23 cellular contexts compared by ENCODE assay signal in the genomic region with DNA sequence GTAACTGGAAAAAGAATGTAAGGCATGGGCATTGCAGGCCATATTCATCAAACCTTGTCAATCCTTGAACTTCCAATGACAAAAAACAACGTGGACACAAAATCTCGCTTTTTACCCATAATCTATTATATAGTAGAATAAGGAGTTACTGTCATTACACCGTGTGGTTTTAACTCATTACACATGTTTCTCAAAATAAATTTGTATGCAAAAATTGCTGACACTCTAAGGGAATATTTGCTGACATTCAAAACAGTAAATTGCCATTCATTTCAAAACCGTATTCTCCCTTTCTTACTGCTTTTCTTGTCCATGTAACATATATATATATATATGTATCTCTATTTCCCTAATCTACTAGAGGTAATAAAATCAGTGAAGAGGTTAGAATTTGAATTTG.
"Had no signal": no experiment of that assay in that cellular context is flagged by ENCODE, and none has a peak within 500 bp of the region (broad histone marks: within the 10 kb centered on the region; RNA-seq: fewer than 3 reads in every experiment).

No MANE protein-coding gene starts in this region.

- DNase-seq: Kasumi-1, MM.1S, NCI-H1092 treated with DMSO at 0.1 percent for 48 hours, NCI-H1436, NCI-H187, NCI-H2029, NCI-H2081 treated with DMSO at 0.1 percent for 48 hours, NCI-H2171, NCI-H226, NCI-H510A, NCI-H69, NCI-H774, Right ventricle myocardium superior, RPMI8226, SIG-M5, SK-N-SH, SW 1271, T-cell had no signal

- H3K36me3 ChIP-seq: SJSA1 had no signal

- H3K9me3 ChIP-seq: SJSA1, SK-N-SH had no signal

- H3K27ac ChIP-seq: HL-60, KMS-11, SJSA1 had no signal

- H3K4me3 ChIP-seq: SJSA1 had no signal

- ATAC-seq: T-cell had no signal

- H3K4me1 ChIP-seq: SJSA1 had no signal

- H3K27me3 ChIP-seq: SJSA1 had no signal

- FAIRE-seq: HTR-8/SVneo, RCC 7860 had no signal

- H3K4me2 ChIP-seq: KMS-11, SK-N-SH had no signal

- H3K9ac ChIP-seq: KMS-11, SK-N-SH had no signal
